ENCODE assay signal across 9 cellular contexts in the genomic region with DNA sequence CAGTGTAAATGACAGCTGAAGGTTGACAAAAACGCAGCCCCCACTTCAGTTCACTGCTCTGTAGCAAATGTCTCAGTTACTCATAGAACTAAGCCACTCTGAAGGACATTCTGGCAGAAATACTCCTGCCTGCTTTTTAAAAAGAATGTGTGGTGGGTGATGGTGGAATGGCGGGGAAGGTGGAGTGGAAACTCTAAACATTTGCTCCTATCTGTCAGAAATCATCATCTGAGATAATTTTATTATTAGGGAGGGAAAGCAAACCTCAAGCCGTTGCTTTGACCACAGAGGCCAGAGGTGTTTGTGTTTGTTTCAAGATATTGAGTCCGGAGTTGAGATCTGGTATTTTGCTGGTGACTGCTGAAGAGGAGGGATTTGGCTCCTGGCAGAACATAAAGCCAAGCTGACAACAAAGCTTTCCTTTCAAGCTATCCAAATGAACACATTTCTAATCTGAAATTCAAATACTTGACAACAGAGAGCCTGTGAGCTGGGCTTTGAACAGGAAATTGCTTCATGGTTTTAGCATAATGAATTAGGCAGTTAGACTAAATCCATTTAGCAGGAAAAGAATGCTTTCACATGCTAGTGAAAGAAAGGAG.
DNase-seq lines count a peak whose midpoint lies in the region; ATAC-seq, FAIRE-seq and TF ChIP-seq lines count a peak whose summit lies in the region.
"Had no signal": no experiment of that assay in that cellular context is flagged by ENCODE, and none has a peak within 500 bp of the region (broad histone marks: within the 10 kb centered on the region; RNA-seq: fewer than 3 reads in every experiment).

No MANE protein-coding gene starts in this region.

- CTCF ChIA-PET in OCI-LY7 (lab: Charles Lee; ENCODE audit: unreplicated experiment) = no interaction called here

- POLR2A ChIA-PET in OCI-LY7 (lab: Charles Lee) = interaction anchor here (1.6 kb wide), 1 partner anchor 8 kb away, joined by 3 read pairs; no protein-coding TSS in a partner anchor

- DNase-seq in GM03348 (ENCODE audit: low spot score) (peak; percentile 7), OCI-LY7 (ENCODE audit: low spot score) (no peak), globus pallidus (ENCODE audit: low spot score) (peak; percentile 98), nucleus accumbens (lab: John Stamatoyannopoulos, UW) (peak in 48 of 56 donors; percentile 1 to 86 (median 42)), HTR-8/SVneo (ENCODE audit: insufficient read length, low spot score) (no peak), SKM-1 (lab: John Stamatoyannopoulos, UW; ENCODE audit: unreplicated experiment) (no peak)
- DNase-seq in stimulated activated CD8-positive, alpha-beta memory T cell treated with anti-CD3 and anti-CD28 coated beads, Interleukin-4, amount 100 ng/mL, for 48 hours = no peak
- DNase-seq: transverse colon had no signal

- FAIRE-seq in HTR-8/SVneo (lab: Jason Lieb, UNC) = no peak

- H3K4me1 ChIP-seq in OCI-LY7 (ENCODE audit: insufficient read depth, low read length, poor library complexity, severe bottlenecking) (no peaks in the 10 kb centered on the region), gastroesophageal sphincter (peaks cover 0 to 26% (median 12%) of the 10 kb centered on the region in 3 donors)

- H3K27ac ChIP-seq in OCI-LY7 (ENCODE audit: low read depth, low read length, poor library complexity, severe bottlenecking) (no peak overlapping the region), gastroesophageal sphincter (peak overlapping the region in 2 of 4 donors; percentile 18 to 21)

- H2AFZ ChIP-seq in OCI-LY7 (ENCODE audit: low read length) = no peak overlapping the region

- no peaks in the 10 kb centered on the region for H4K20me1 ChIP-seq in OCI-LY7 (ENCODE audit: insufficient read depth, low read length)

- H3K4me3 ChIP-seq in OCI-LY7 (ENCODE audit: low read depth, low read length, poor library complexity, severe bottlenecking) = no peak overlapping the region
- no peak overlapping the region for H3K4me3 ChIP-seq in gastroesophageal sphincter
- H3K4me3 ChIP-seq: transverse colon had no signal

- 26 to 40% methylated on average over 2 to 4 of the region's 4 CpGs for WGBS in gastroesophageal sphincter (ENCODE audit: low coverage in 1 of 2), 2 donors

- TF ChIP-seq EP300 in gastroesophageal sphincter (IDR thresholded peaks at IDR 0.05) = no peak

- no peaks in the 10 kb centered on the region for H3K27me3 ChIP-seq in gastroesophageal sphincter
- H3K27me3 ChIP-seq: transverse colon had no signal

- H3K9me3 ChIP-seq in OCI-LY7 (ENCODE audit: low read length) = no peaks in the 10 kb centered on the region
- no peaks in the 10 kb centered on the region for H3K9me3 ChIP-seq in gastroesophageal sphincter
- H3K9me3 ChIP-seq: transverse colon had no signal

- no peaks in the 10 kb centered on the region for H3K9me2 ChIP-seq in OCI-LY7 (ENCODE audit: insufficient read depth, low read length)

- no peak for ATAC-seq in gastroesophageal sphincter

- TF ChIP-seq CTCF in OCI-LY7 (conservative IDR thresholded peaks at IDR 0.05; ENCODE audit: low read length) = no peak
- no peak for TF ChIP-seq CTCF in gastroesophageal sphincter (IDR thresholded peaks at IDR 0.05)

- intact Hi-C loops in OCI-LY7 (cut with micrococcal nuclease; ENCODE audit: unreplicated experiment) = no loop called here

- no peak for TF ChIP-seq POLR2A in gastroesophageal sphincter (IDR thresholded peaks at IDR 0.05)

- no peaks in the 10 kb centered on the region for H3K36me3 ChIP-seq in OCI-LY7 (ENCODE audit: insufficient read depth, low read length)
- no peaks in the 10 kb centered on the region for H3K36me3 ChIP-seq in gastroesophageal sphincter
- H3K36me3 ChIP-seq: transverse colon had no signal

- BruUV-seq in OCI-LY7 (replicated peaks; lab: Mats Ljungman, UMichigan) = no TSS peak

- 0 out of 2 replicates have a peak overlapping the region, but pooled peaks have one; percentile 5 for H3K4me2 ChIP-seq in OCI-LY7 (ENCODE audit: low read length)

- H3K79me2 ChIP-seq in OCI-LY7 (ENCODE audit: insufficient read depth, low read depth, low read length) = no peaks in the 10 kb centered on the region

Comparison
In these comparisons a context has a peak if more than half of its experiments do, and no peak if none do; other contexts are left out.
1. DNase-seq: peak in GM03348 (single experiment), globus pallidus (single experiment) and nucleus accumbens (48 of 56); none in OCI-LY7 (single experiment), stimulated activated CD8-positive, alpha-beta memory T cell treated with anti-CD3 and anti-CD28 coated beads, Interleukin-4, amount 100 ng/mL, for 48 hours (single experiment), HTR-8/SVneo (single experiment) and SKM-1 (single experiment).